7 cellular contexts compared by ENCODE assay signal in the genomic region with DNA sequence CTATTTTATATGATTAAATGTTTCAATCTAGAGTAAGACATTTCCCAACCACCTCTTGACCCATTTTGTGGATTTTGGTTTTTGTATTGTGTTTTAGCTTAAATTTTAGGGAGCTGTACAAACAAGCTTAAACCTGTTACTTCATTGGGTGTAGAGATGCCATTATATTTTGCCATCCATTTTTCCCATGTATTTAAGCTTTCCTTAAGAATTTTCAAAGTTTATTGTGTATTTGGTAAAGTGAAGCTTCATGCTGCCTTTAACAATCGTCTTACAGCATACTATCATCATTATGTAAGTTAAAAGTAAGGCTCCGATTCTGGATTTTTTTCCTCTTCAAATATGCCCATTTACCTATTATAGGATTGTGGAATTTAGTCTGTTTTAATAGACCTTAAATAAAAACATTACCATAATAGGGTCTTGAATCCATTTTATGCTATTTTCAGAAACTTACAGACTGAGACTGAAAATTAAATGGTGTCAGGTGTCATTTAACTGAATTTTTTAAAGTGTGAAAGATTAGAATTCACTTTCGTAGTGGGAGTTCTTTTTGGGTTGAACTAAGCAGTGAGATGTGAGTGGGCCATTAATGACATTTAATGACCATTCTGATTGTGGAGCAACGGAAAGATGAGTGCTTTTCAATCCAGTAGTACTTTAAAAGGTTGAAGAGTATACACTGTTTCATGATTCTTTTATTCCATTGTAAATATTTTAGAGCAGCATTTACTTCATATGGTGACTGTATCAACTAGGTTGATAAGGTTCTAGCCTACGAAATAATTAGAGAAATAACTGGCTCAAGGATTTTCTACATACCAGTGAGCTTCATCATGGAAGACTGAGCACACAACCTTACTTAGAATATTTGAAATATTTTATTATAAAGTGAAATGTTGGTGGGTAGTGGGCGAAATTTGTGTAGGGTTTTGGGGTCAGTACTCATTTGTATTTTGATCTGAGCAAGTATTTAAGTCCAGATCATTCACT.
DNase-seq lines count a peak whose midpoint lies in the region; ATAC-seq, FAIRE-seq and TF ChIP-seq lines count a peak whose summit lies in the region.

No MANE protein-coding gene starts in this region.

- DNase-seq in HCEC 1CT (peak; percentile 61), SK-N-MC (ENCODE audit: low read depth, low spot score) (no peak), fibroblast of pulmonary artery (ENCODE audit: low read depth) (peak; percentile 51), urothelium cell line (ENCODE audit: low spot score) (no peak), HTR-8/SVneo (ENCODE audit: insufficient read length, low spot score) (no peak)

- no peaks in the 10 kb centered on the region for H3K36me3 ChIP-seq in SK-N-MC (ENCODE audit: insufficient read depth, low read length)

- H3K4me3 ChIP-seq in SK-N-MC (peak overlapping the region; percentile 94), fibroblast of pulmonary artery (replicated peaks; ENCODE audit: low read depth, low read length) (peak overlapping the region; percentile 68), skin epidermis (peak overlapping the region; percentile 73 to 95 (median 89))

- no peak for TF ChIP-seq CTCF in fibroblast of pulmonary artery (IDR thresholded peaks at IDR 0.05; ENCODE audit: low read length, missing control alignments)

- H3K9ac ChIP-seq in SK-N-MC (ENCODE audit: insufficient read length), result peak overlapping the region; percentile 100

- no peak for ATAC-seq in GM18907 (IDR thresholded peaks at IDR 0.05; ENCODE audit: unreplicated experiment)

- FAIRE-seq in urothelium cell line (lab: Jason Lieb, UNC) (no peak), HTR-8/SVneo (lab: Jason Lieb, UNC) (no peak)

- peak overlapping the region; percentile 99; the same call in 1 of the 2 replicates for H3K27ac ChIP-seq in SK-N-MC
- H3K27ac ChIP-seq in skin epidermis, result peak overlapping the region in 16 of 21 experiments; percentile 10 to 100 (median 100)

- H3K9me3 ChIP-seq in SK-N-MC (ENCODE audit: low read depth, low read length), result no peaks in the 10 kb centered on the region

Comparison
In these comparisons a context has a peak if more than half of its experiments do, and no peak if none do; other contexts are left out.
1. DNase-seq: peak in HCEC 1CT (single experiment) and fibroblast of pulmonary artery (single experiment); none in SK-N-MC (single experiment), urothelium cell line (single experiment) and HTR-8/SVneo (single experiment).
2. Peak in every context shown above with its lines, with median percentiles within 50 percentile points of each other: H3K4me3 ChIP-seq.